In genomic region chr20:31485450-31486339, GRCh38 we compare ENCODE assay signal across 9 cellular contexts. TPM values are rescaled to one million over a fixed set of nuclear protein-coding genes. Genes with fewer than 3 reads are reported as not detected.
DNase-seq lines count a peak whose midpoint lies in the region; TF ChIP-seq lines count a peak whose summit lies in the region.
"Had no signal": no experiment of that assay in that cellular context is flagged by ENCODE, and none has a peak within 500 bp of the region (broad histone marks: within the 10 kb centered on the region; RNA-seq: fewer than 3 reads in every experiment).

No MANE protein-coding gene starts in this region.

- H3K9me3 ChIP-seq in SK-N-SH (no peaks in the 10 kb centered on the region), ovary (no peaks in the 10 kb centered on the region)

- H3K27me3 ChIP-seq in SK-N-SH (ENCODE audit: insufficient read depth) (no peaks in the 10 kb centered on the region), ovary (no peaks in the 10 kb centered on the region)

- TF ChIP-seq RAD21 in SK-N-SH (IDR thresholded peaks at IDR 0.05; ENCODE audit: low read length): no peak

- peak in 1 of 2 experiments; percentile 87; a peak in 3 of 4 replicates for TF ChIP-seq EP300 in SK-N-SH (IDR thresholded peaks at IDR 0.05; ENCODE audit: borderline replicate concordance in 1 of 2, low read depth in 1 of 2, low read length in 1 of 2)
- no peak for TF ChIP-seq EP300 in ovary (IDR thresholded peaks at IDR 0.05)

- H3K4me2 ChIP-seq in SK-N-SH: peak overlapping the region; percentile 71

- H3K36me3 ChIP-seq in SK-N-SH (replicated peaks in 1 of 2; ENCODE audit: control insufficient read depth in 1 of 2, insufficient read depth in 2 of 2, low read length in 1 of 2) (no peaks in the 10 kb centered on the region), ovary (no peaks in the 10 kb centered on the region)

- CTCF ChIA-PET in SK-N-SH (lab: Yijun Ruan, JAX): interaction anchor here (1.1 to 9.8 kb wide), 4 partner anchors 12 to 26 kb away, joined by 3 to 79 read pairs (median 4); no protein-coding TSS in a partner anchor

- H3F3A ChIP-seq in SK-N-SH (replicated peaks; ENCODE audit: insufficient read depth): peaks cover 10% of the 10 kb centered on the region

- TF ChIP-seq CTCF in SK-N-SH (IDR thresholded peaks at IDR 0.05) (no peak), ovary (IDR thresholded peaks at IDR 0.05) (no peak)

- no peaks in the 10 kb centered on the region for H4K20me1 ChIP-seq in SK-N-SH (ENCODE audit: insufficient read depth)

- H3K4me1 ChIP-seq in SK-N-SH (ENCODE audit: control insufficient read depth in 1 of 2, insufficient read depth in 2 of 2, low read depth in 1 of 2, low read length in 1 of 2) (peaks cover 0 to 5% of the 10 kb centered on the region in 2 experiments; a peak in 2 of 4 replicates), ovary (ENCODE audit: insufficient read depth) (peaks cover 2% of the 10 kb centered on the region)

- peak; percentile 26 for TF ChIP-seq POLR2A in ovary (IDR thresholded peaks at IDR 0.05)

- DNase-seq in AG08395 (ENCODE audit: low spot score) (peak; percentile 76), SK-N-SH (peak; percentile 61), globus pallidus (ENCODE audit: low spot score) (peak; percentile 4), ovary (peak; percentile 74 to 84 (median 81)), amniotic stem cell (lab: John Stamatoyannopoulos, UW) (no peak), NCI-H446 (lab: John Stamatoyannopoulos, UW) (no peak), RKO (ENCODE audit: low spot score) (no peak), DMS114 treated with DMSO at 0.1 percent for 48 hours (lab: John Stamatoyannopoulos, UW; ENCODE audit: unreplicated experiment) (no peak)
- DNase-seq: immature natural killer cell had no signal

- H3K4me3 ChIP-seq in SK-N-SH (ENCODE audit: low read depth in 2 of 2, low read length in 1 of 2) (peak overlapping the region in 1 of 2 experiments; percentile 21; a peak in 2 of 4 replicates), ovary (no peak overlapping the region)

- peak overlapping the region; percentile 14 to 92; a peak in 3 of 4 replicates for H3K27ac ChIP-seq in SK-N-SH (ENCODE audit: low read depth in 2 of 2, low read length in 1 of 2)
- H3K27ac ChIP-seq in ovary: peak overlapping the region; percentile 56 to 82

- 20% methylated on average over 20 of the region's 31 CpGs for WGBS in SK-N-SH (ENCODE audit: low lambda C conversion rate)
- 3 to 9% (median 6%) methylated on average over 22 to 31 of the region's 31 CpGs for WGBS in ovary, 3 donors

- intact Hi-C loops in ovary (cut with DNase I): no loop called here

- POLR2A ChIA-PET in SK-N-SH (lab: Yijun Ruan, JAX): no interaction called here

- no peaks in the 10 kb centered on the region for H3K79me2 ChIP-seq in SK-N-SH (ENCODE audit: insufficient read depth)

- peak overlapping the region; percentile 61; the same call in 1 of the 2 replicates for H3K9ac ChIP-seq in SK-N-SH

- no peaks in the 10 kb centered on the region for H3K9me2 ChIP-seq in SK-N-SH

- peak overlapping the region; percentile 84 for H2AFZ ChIP-seq in SK-N-SH (ENCODE audit: low read depth)

TF ChIP-seq in SK-N-SH, 30 proteins besides CTCF, POLR2A, EP300 and RAD21 (continues in another document):
- TF ChIP-seq FOXJ3 (CRISPR knock-in tag; IDR thresholded peaks at IDR 0.05): no peak
- TF ChIP-seq FOXM1 (IDR thresholded peaks at IDR 0.05; ENCODE audit: low read depth): peak; percentile 59; the same call in 1 of the 2 replicates
- TF ChIP-seq TCF12 (IDR thresholded peaks at IDR 0.05): peak; percentile 74
- no peak for TF ChIP-seq NRF1 (IDR thresholded peaks at IDR 0.05; ENCODE audit: low read depth, low read length)
- no peak for TF ChIP-seq MEF2A (IDR thresholded peaks at IDR 0.05; ENCODE audit: borderline replicate concordance, low read depth)
- TF ChIP-seq NFIC (IDR thresholded peaks at IDR 0.05; ENCODE audit: borderline replicate concordance): peak; percentile 91
- TF ChIP-seq JUND (IDR thresholded peaks at IDR 0.05): peak; percentile 56; the same call in 1 of the 2 replicates
- peak; percentile 72 for TF ChIP-seq TEAD4 (IDR thresholded peaks at IDR 0.05; ENCODE audit: borderline replicate concordance, insufficient read depth)
- TF ChIP-seq RXRA (IDR thresholded peaks at IDR 0.05; ENCODE audit: borderline replicate concordance, low read depth): peak; percentile 82; the same call in 1 of the 2 replicates
- TF ChIP-seq YY1 (IDR thresholded peaks at IDR 0.05; ENCODE audit: low read depth): 0 out of 2 replicates have a peak, but pooled peaks have one; percentile 23
- TF ChIP-seq ELF1 (IDR thresholded peaks at IDR 0.05): peak; percentile 78
- TF ChIP-seq TAF1 (IDR thresholded peaks at IDR 0.05; ENCODE audit: borderline replicate concordance, low read depth, low read length): peak; percentile 41; the same call in 1 of the 2 replicates
- TF ChIP-seq SIN3A (IDR thresholded peaks at IDR 0.05; ENCODE audit: borderline replicate concordance, low read depth, low read length): 0 out of 2 replicates have a peak, but pooled peaks have one; percentile 20
- peak; percentile 72; the same call in 1 of the 2 replicates for TF ChIP-seq ZBTB33 (IDR thresholded peaks at IDR 0.05; ENCODE audit: borderline replicate concordance, low read depth)
- TF ChIP-seq CHD2 (IDR thresholded peaks at IDR 0.05; ENCODE audit: low read length, partially characterized antibody): peak; percentile 48
- peak; percentile 64; the same call in 1 of the 2 replicates for TF ChIP-seq PBX3 (IDR thresholded peaks at IDR 0.05)
- no peak for TF ChIP-seq USF1 (IDR thresholded peaks at IDR 0.05; ENCODE audit: borderline replicate concordance, low read depth)
- TF ChIP-seq POLR2AphosphoS5 (IDR thresholded peaks at IDR 0.05; ENCODE audit: low read depth, low read length): peak; percentile 70
- no peak for TF ChIP-seq MXI1 (IDR thresholded peaks at IDR 0.05; ENCODE audit: low read depth, low read length)
- peak; percentile 26; the same call in 1 of the 2 replicates for TF ChIP-seq FOSL2 (IDR thresholded peaks at IDR 0.05; ENCODE audit: borderline replicate concordance, low read depth)

RNA-seq across cellular contexts. Expression of gene REM1, which starts 10.6 kb away (rescaled TPM):
- polyA plus RNA-seq in SK-N-SH (2012; rRNA removed) (6.1 and 7.1 TPM in 2 replicates), ovary (1 to 10 TPM; 2.9 to 5.3 TPM)
- polyA plus RNA-seq in SK-N-SH (2012; cell fraction: cytosol; rRNA removed): 3.0 and 3.9 TPM in 2 replicates
- 8.1 and 8.9 TPM in 2 replicates for polyA plus RNA-seq in SK-N-SH (2012; cell fraction: nucleus; rRNA removed)
- total RNA-seq in ovary: 1 to 10 TPM; 1.1 to 6.5 (median 2.4) TPM
- polyA plus RNA-seq: immature natural killer cell had no signal

RNA-seq across cellular contexts. Expression of gene DEFB124, which starts 10.8 kb away (rescaled TPM):
- polyA plus RNA-seq in SK-N-SH (2012; rRNA removed) (0.26 and 0.49 TPM in 2 replicates), ovary (under 1 TPM in 1 of 2 donors, not detected in 1; 0.82 TPM)
- polyA plus RNA-seq in SK-N-SH (2012; cell fraction: cytosol; rRNA removed): not detected in 2 replicates
- polyA plus RNA-seq in SK-N-SH (2012; cell fraction: nucleus; rRNA removed): 2.7 and 5.8 TPM in 2 replicates
- total RNA-seq in ovary: under 1 TPM in 2 of 7 donors, not detected in 5; 0.45 to 0.62 TPM
- polyA plus RNA-seq: immature natural killer cell had no signal

RNA-seq across cellular contexts. Expression of gene HM13, which starts 28.5 kb away (rescaled TPM):
- polyA plus RNA-seq in SK-N-SH (2012; rRNA removed) (160 and 176 TPM in 2 replicates), ovary (100 to 1,000 TPM in 1 of 2 donors, 10 to 100 TPM in 1; 72.6 to 129 TPM)
- polyA plus RNA-seq in SK-N-SH (2012; cell fraction: cytosol; rRNA removed): 86.0 and 123 TPM in 2 replicates
- 153 and 200 TPM in 2 replicates for polyA plus RNA-seq in SK-N-SH (2012; cell fraction: nucleus; rRNA removed)
- 100 to 1,000 TPM in 3 of 7 donors, 10 to 100 TPM in 4; 30.2 to 158 (median 97.3) TPM for total RNA-seq in ovary

RNA-seq across cellular contexts. Expression of gene DEFB123, which starts 45.3 kb away (rescaled TPM):
- not detected in 2 replicates for polyA plus RNA-seq in SK-N-SH (2012; rRNA removed)
- polyA plus RNA-seq in SK-N-SH (2012; cell fraction: cytosol; rRNA removed): not detected in 2 replicates
- polyA plus RNA-seq in SK-N-SH (2012; cell fraction: nucleus; rRNA removed): not detected in 2 replicates
- total RNA-seq in ovary: not detected
- not detected for polyA plus RNA-seq in ovary
- polyA plus RNA-seq: immature natural killer cell had no signal

Comparison
In these comparisons a context has a peak if more than half of its experiments do, and no peak if none do; other contexts are left out.
1. DNase-seq: peak in AG08395 (single experiment), SK-N-SH (single experiment), globus pallidus (single experiment) and ovary (5 of 5); none in amniotic stem cell (single experiment), NCI-H446 (0 of 2), RKO (single experiment) and DMS114 treated with DMSO at 0.1 percent for 48 hours (single experiment).